ENCODE assay signal across 1 cellular context in genomic region chr16:3087243-3087791, GRCh38.
A peak's percentile ranks its signal among the peaks of the same experiment; 100 is the strongest.
TF ChIP-seq lines count a peak whose summit lies in the region.

No MANE protein-coding gene starts in this region.

TF ChIP-seq in WTC11, 78 proteins besides CTCF, POLR2A, EP300 and RAD21 (continued from another document):
- peak; percentile 43; the same call in 1 of the 2 replicates for TF ChIP-seq ARID4B (CRISPR knock-in tag; IDR thresholded peaks at IDR 0.05; ENCODE audit: borderline replicate concordance)
- TF ChIP-seq TEAD1 (CRISPR knock-in tag; IDR thresholded peaks at IDR 0.05), result 0 out of 2 replicates have a peak, but pooled peaks have one; percentile 66
- peak; percentile 45; the same call in 1 of the 2 replicates for TF ChIP-seq FOXK1 (CRISPR knock-in tag; IDR thresholded peaks at IDR 0.05)
- TF ChIP-seq ZNF219 (CRISPR knock-in tag; IDR thresholded peaks at IDR 0.05; ENCODE audit: borderline replicate concordance), result 0 out of 2 replicates have a peak, but pooled peaks have one; percentile 42
- no peak for TF ChIP-seq ETV6 (CRISPR knock-in tag; IDR thresholded peaks at IDR 0.05)
- 0 out of 2 replicates have a peak, but pooled peaks have one; percentile 36 for TF ChIP-seq TCF7 (CRISPR knock-in tag; IDR thresholded peaks at IDR 0.05; ENCODE audit: low read depth)
